2 cellular contexts compared by ENCODE assay signal in the genomic region with DNA sequence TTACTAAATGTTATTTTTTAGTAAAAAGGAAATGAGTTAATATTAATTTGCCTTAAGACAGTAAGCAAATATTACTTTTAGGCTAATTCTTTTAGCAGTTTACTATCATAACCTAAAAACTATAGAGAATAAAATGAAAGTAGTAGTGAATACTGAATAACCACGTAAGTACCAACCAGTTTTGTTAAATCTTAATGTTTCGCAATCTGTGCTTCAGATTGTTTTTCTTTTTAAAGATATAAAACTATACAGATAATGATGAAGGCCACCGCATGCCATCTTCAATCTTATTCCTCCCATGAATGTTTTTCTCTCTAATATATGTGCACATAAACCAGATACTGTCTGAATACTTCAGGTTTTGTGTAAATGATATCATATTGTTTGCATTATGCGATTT.
TF ChIP-seq lines count a peak whose summit lies in the region.

No MANE protein-coding gene starts in this region.

TF ChIP-seq in HepG2, 621 proteins besides CTCF, POLR2A, EP300 and RAD21:
- peak; percentile 54; the same call in 1 of the 2 replicates for TF ChIP-seq CEBPB (IDR thresholded peaks at IDR 0.05; ENCODE audit: borderline replicate concordance, low read depth, low read length)
- TF ChIP-seq, protein P1, sequence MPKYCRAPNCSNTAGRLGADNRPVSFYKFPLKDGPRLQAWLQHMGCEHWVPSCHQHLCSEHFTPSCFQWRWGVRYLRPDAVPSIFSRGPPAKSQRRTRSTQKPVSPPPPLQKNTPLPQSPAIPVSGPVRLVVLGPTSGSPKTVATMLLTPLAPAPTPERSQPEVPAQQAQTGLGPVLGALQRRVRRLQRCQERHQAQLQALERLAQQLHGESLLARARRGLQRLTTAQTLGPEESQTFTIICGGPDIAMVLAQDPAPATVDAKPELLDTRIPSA (CRISPR knock-in tag; IDR thresholded peaks at IDR 0.05; ENCODE audit: borderline replicate concordance), result no peak
- no peak for TF ChIP-seq ZBTB25 (CRISPR knock-in tag; IDR thresholded peaks at IDR 0.05)
- no peak for TF ChIP-seq ZFP36L2 (CRISPR knock-in tag; IDR thresholded peaks at IDR 0.05)
- TF ChIP-seq ZNF703 (CRISPR knock-in tag; IDR thresholded peaks at IDR 0.05; ENCODE audit: borderline replicate concordance), result no peak

TF ChIP-seq in GM23338, 12 proteins besides CTCF, POLR2A, EP300 and RAD21:
- TF ChIP-seq EZH2 (IDR thresholded peaks at IDR 0.05; ENCODE audit: low read depth, unreplicated experiment), result no peak
- no peak for TF ChIP-seq STAT1 (IDR thresholded peaks at IDR 0.05; ENCODE audit: unreplicated experiment)
- no peak for TF ChIP-seq CREB1 (CRISPR knock-in tag; IDR thresholded peaks at IDR 0.05; ENCODE audit: low read depth)
- no peak for TF ChIP-seq REST (IDR thresholded peaks at IDR 0.05; ENCODE audit: unreplicated experiment)
- TF ChIP-seq NANOG (IDR thresholded peaks at IDR 0.05; ENCODE audit: borderline replicate concordance), result no peak
- TF ChIP-seq, protein P2, sequence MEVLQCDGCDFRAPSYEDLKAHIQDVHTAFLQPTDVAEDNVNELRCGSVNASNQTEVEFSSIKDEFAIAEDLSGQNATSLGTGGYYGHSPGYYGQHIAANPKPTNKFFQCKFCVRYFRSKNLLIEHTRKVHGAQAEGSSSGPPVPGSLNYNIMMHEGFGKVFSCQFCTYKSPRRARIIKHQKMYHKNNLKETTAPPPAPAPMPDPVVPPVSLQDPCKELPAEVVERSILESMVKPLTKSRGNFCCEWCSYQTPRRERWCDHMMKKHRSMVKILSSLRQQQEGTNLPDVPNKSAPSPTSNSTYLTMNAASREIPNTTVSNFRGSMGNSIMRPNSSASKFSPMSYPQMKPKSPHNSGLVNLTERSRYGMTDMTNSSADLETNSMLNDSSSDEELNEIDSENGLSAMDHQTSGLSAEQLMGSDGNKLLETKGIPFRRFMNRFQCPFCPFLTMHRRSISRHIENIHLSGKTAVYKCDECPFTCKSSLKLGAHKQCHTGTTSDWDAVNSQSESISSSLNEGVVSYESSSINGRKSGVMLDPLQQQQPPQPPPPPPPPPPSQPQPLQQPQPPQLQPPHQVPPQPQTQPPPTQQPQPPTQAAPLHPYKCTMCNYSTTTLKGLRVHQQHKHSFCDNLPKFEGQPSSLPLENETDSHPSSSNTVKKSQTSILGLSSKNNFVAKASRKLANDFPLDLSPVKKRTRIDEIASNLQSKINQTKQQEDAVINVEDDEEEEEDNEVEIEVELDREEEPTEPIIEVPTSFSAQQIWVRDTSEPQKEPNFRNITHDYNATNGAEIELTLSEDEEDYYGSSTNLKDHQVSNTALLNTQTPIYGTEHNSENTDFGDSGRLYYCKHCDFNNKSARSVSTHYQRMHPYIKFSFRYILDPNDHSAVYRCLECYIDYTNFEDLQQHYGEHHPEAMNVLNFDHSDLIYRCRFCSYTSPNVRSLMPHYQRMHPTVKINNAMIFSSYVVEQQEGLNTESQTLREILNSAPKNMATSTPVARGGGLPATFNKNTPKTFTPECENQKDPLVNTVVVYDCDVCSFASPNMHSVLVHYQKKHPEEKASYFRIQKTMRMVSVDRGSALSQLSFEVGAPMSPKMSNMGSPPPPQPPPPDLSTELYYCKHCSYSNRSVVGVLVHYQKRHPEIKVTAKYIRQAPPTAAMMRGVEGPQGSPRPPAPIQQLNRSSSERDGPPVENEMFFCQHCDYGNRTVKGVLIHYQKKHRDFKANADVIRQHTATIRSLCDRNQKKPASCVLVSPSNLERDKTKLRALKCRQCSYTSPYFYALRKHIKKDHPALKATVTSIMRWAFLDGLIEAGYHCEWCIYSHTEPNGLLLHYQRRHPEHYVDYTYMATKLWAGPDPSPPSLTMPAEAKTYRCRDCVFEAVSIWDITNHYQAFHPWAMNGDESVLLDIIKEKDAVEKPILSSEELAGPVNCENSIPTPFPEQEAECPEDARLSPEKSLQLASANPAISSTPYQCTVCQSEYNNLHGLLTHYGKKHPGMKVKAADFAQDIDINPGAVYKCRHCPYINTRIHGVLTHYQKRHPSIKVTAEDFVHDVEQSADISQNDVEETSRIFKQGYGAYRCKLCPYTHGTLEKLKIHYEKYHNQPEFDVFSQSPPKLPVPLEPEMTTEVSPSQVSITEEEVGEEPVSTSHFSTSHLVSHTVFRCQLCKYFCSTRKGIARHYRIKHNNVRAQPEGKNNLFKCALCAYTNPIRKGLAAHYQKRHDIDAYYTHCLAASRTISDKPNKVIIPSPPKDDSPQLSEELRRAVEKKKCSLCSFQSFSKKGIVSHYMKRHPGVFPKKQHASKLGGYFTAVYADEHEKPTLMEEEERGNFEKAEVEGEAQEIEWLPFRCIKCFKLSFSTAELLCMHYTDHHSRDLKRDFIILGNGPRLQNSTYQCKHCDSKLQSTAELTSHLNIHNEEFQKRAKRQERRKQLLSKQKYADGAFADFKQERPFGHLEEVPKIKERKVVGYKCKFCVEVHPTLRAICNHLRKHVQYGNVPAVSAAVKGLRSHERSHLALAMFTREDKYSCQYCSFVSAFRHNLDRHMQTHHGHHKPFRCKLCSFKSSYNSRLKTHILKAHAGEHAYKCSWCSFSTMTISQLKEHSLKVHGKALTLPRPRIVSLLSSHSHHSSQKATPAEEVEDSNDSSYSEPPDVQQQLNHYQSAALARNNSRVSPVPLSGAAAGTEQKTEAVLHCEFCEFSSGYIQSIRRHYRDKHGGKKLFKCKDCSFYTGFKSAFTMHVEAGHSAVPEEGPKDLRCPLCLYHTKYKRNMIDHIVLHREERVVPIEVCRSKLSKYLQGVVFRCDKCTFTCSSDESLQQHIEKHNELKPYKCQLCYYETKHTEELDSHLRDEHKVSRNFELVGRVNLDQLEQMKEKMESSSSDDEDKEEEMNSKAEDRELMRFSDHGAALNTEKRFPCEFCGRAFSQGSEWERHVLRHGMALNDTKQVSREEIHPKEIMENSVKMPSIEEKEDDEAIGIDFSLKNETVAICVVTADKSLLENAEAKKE (CRISPR knock-in tag; IDR thresholded peaks at IDR 0.05), result no peak
- no peak for TF ChIP-seq ZNF331 (CRISPR knock-in tag; IDR thresholded peaks at IDR 0.05; ENCODE audit: low read depth)
- TF ChIP-seq EZH2phosphoT487 (IDR thresholded peaks at IDR 0.05; ENCODE audit: unreplicated experiment), result no peak
- TF ChIP-seq POLR2AphosphoS5 (IDR thresholded peaks at IDR 0.05; ENCODE audit: low read depth), result no peak
- TF ChIP-seq ETS1 (IDR thresholded peaks at IDR 0.05), result no peak
- TF ChIP-seq JUNB (IDR thresholded peaks at IDR 0.05; ENCODE audit: unreplicated experiment), result no peak
- no peak for TF ChIP-seq ZNF114 (CRISPR knock-in tag; IDR thresholded peaks at IDR 0.05)
